ENCODE assay signal across 23 cellular contexts in genomic region chr11:19101803-19102520, GRCh38. TPM values are rescaled to one million over a fixed set of nuclear protein-coding genes. Genes with fewer than 3 reads are reported as not detected.
DNase-seq lines count a peak whose midpoint lies in the region; ATAC-seq and TF ChIP-seq lines count a peak whose summit lies in the region.
"Had no signal": no experiment of that assay in that cellular context is flagged by ENCODE, and none has a peak within 500 bp of the region (broad histone marks: within the 10 kb centered on the region; RNA-seq: fewer than 3 reads in every experiment).

No MANE protein-coding gene starts in this region.

- no peak overlapping the region for H3K27ac ChIP-seq in HEK293 (ENCODE audit: extremely low read depth, low read depth, low read length)
- H3K27ac ChIP-seq in SJCRH30: peak overlapping the region; percentile 53
- peak overlapping the region; percentile 74 to 80 for H3K27ac ChIP-seq in mucosa of rectum (ENCODE audit: low read depth in 2 of 2, low read length in 2 of 2)
- H3K27ac ChIP-seq: ascending aorta, heart left ventricle, thoracic aorta had no signal

- no peak overlapping the region for H3K27ac Mint-ChIP-seq in activated naive CD4-positive, alpha-beta T cell treated with anti-CD3 and anti-CD28 coated beads for 36 hours
- H3K27ac Mint-ChIP-seq: activated B cell treated with CpG ODN at 0.5 μM for 24 hours; activated CD8-positive, alpha-beta memory T cell treated with anti-CD3 and anti-CD28 coated beads, Interleukin-2, amount 10 ng/mL, durations not matched to agents 7 days and 5 days; B cell had no signal

- H3K9me3 Mint-ChIP-seq in activated naive CD4-positive, alpha-beta T cell treated with anti-CD3 and anti-CD28 coated beads for 36 hours: peaks cover 6% of the 10 kb centered on the region

- H3K4me1 ChIP-seq in HEK293 (ENCODE audit: control insufficient read depth, insufficient read depth, low read length) (0 out of 2 replicates have a peak, but pooled peaks cover 3% of the 10 kb centered on the region), SJCRH30 (peaks cover 21% of the 10 kb centered on the region), mucosa of rectum (ENCODE audit: control insufficient read depth in 2 of 2, insufficient read depth in 2 of 2, low read length in 2 of 2) (peaks cover 16 to 18% of the 10 kb centered on the region in 2 donors)
- H3K4me1 ChIP-seq: ascending aorta, heart left ventricle had no signal

- intact Hi-C loops in activated naive CD4-positive, alpha-beta T cell treated with anti-CD3 and anti-CD28 coated beads for 36 hours (cut with micrococcal nuclease): no loop called here

- no peak overlapping the region for H3K4me3 Mint-ChIP-seq in activated naive CD4-positive, alpha-beta T cell treated with anti-CD3 and anti-CD28 coated beads for 36 hours
- H3K4me3 Mint-ChIP-seq: activated B cell treated with CpG ODN at 0.5 μM for 24 hours; activated CD8-positive, alpha-beta memory T cell treated with anti-CD3 and anti-CD28 coated beads, Interleukin-2, amount 10 ng/mL, durations not matched to agents 7 days and 5 days; B cell had no signal

- DNase-seq in NCI-H2107 (lab: John Stamatoyannopoulos, UW) (peak; percentile 36), SJCRH30 (peak; percentile 52 to 83), GDM1 (lab: John Stamatoyannopoulos, UW) (no peak), foreskin fibroblast (no peak)
- no peak for DNase-seq in activated naive CD4-positive, alpha-beta T cell treated with anti-CD3 and anti-CD28 coated beads for 36 hours
- DNase-seq: activated B cell treated with CpG ODN at 0.5 μM for 24 hours; activated CD8-positive, alpha-beta memory T cell treated with anti-CD3 and anti-CD28 coated beads, Interleukin-2, amount 10 ng/mL, durations not matched to agents 7 days and 5 days; activated gamma-delta T cell treated with Interleukin-2 at 50 U/mL for 16 hours; cortex of kidney; erythroblast; heart left ventricle; islet precursor cell; NCI-H226; right cardiac atrium; RPMI8226; stimulated activated CD4-positive, alpha-beta T cell treated with anti-CD3 and anti-CD28 coated beads, Interleukin-4, amount 100 ng/mL, for 1 hour; stimulated activated CD8-positive, alpha-beta memory T cell treated with anti-CD3 and anti-CD28 coated beads, Interleukin-4, amount 100 ng/mL, for 48 hours had no signal

- H3K9ac ChIP-seq in mucosa of rectum (ENCODE audit: low read depth in 1 of 2, low read length in 2 of 2): no peak overlapping the region

- TF ChIP-seq CTCF in HEK293 (tag by site-specific recombination; IDR thresholded peaks at IDR 0.05) (no peak), foreskin fibroblast (IDR thresholded peaks at IDR 0.05; ENCODE audit: low read depth, low read length) (no peak)

- no peak overlapping the region for H3K4me3 ChIP-seq in HEK293 (ENCODE audit: low read depth, low read length)
- peak overlapping the region; percentile 6 for H3K4me3 ChIP-seq in SJCRH30
- peak overlapping the region in 1 of 2 donors; percentile 45 for H3K4me3 ChIP-seq in mucosa of rectum (ENCODE audit: low read length in 2 of 2)
- no peak overlapping the region for H3K4me3 ChIP-seq in foreskin fibroblast (ENCODE audit: low read depth in 1 of 2, low read length in 2 of 2)
- H3K4me3 ChIP-seq: ascending aorta, heart left ventricle, thoracic aorta had no signal

- no peaks in the 10 kb centered on the region for H3K36me3 Mint-ChIP-seq in activated naive CD4-positive, alpha-beta T cell treated with anti-CD3 and anti-CD28 coated beads for 36 hours (ENCODE audit: low read depth)
- H3K36me3 Mint-ChIP-seq: activated CD8-positive, alpha-beta memory T cell treated with anti-CD3 and anti-CD28 coated beads, Interleukin-2, amount 10 ng/mL, durations not matched to agents 7 days and 5 days had no signal

- H3K9me3 ChIP-seq in HEK293 (ENCODE audit: control insufficient read depth, insufficient read depth, low read depth, low read length) (no peaks in the 10 kb centered on the region), SJCRH30 (replicated peaks) (no peaks in the 10 kb centered on the region), mucosa of rectum (ENCODE audit: control insufficient read depth in 2 of 2, low read length in 2 of 2) (no peaks in the 10 kb centered on the region)
- H3K9me3 ChIP-seq: ascending aorta, thoracic aorta had no signal

- H3K36me3 ChIP-seq in HEK293 (ENCODE audit: control insufficient read depth in 2 of 2, insufficient read depth in 1 of 2, low read length in 2 of 2) (no peaks in the 10 kb centered on the region), SJCRH30 (no peaks in the 10 kb centered on the region), mucosa of rectum (ENCODE audit: control insufficient read depth in 2 of 2, insufficient read depth in 2 of 2, low read length in 2 of 2) (no peaks in the 10 kb centered on the region)
- H3K36me3 ChIP-seq: ascending aorta, heart left ventricle, thoracic aorta had no signal

- H3K27me3 ChIP-seq in SJCRH30 (no peaks in the 10 kb centered on the region), mucosa of rectum (ENCODE audit: control insufficient read depth in 2 of 2, insufficient read depth in 2 of 2, low read length in 2 of 2) (no peaks in the 10 kb centered on the region)
- H3K27me3 ChIP-seq: ascending aorta had no signal

- ATAC-seq in GM18505 (IDR thresholded peaks at IDR 0.05; ENCODE audit: unreplicated experiment): no peak
- ATAC-seq: activated CD8-positive, alpha-beta memory T cell treated with anti-CD3 and anti-CD28 coated beads, Interleukin-2, amount 10 ng/mL, durations not matched to agents 7 days and 5 days; heart left ventricle; right cardiac atrium had no signal

- POLR2A ChIA-PET in HEK293 (lab: Yijun Ruan, JAX): no interaction called here

- no peak for TF ChIP-seq POLR2A in GM18505 (IDR thresholded peaks at IDR 0.05; ENCODE audit: borderline replicate concordance, extremely low read depth, insufficient read depth, insufficient read length)

- CTCF ChIA-PET in HEK293 (lab: Yijun Ruan, JAX): interaction anchor here (0.6 to 1.3 kb wide), 4 partner anchors 22 to 692 kb away, joined by 3 to 8 read pairs (median 4); no protein-coding TSS in a partner anchor
- CTCF ChIA-PET in activated naive CD4-positive, alpha-beta T cell treated with anti-CD3 and anti-CD28 coated beads for 36 hours (lab: Charles Lee): interaction anchor here (0.6 to 0.8 kb wide), 3 partner anchors 25 to 171 kb away, joined by 3 read pairs; no protein-coding TSS in a partner anchor

- no peaks in the 10 kb centered on the region for H3K4me1 Mint-ChIP-seq in activated naive CD4-positive, alpha-beta T cell treated with anti-CD3 and anti-CD28 coated beads for 36 hours (ENCODE audit: low read depth)
- H3K4me1 Mint-ChIP-seq: activated B cell treated with CpG ODN at 0.5 μM for 24 hours; activated CD8-positive, alpha-beta memory T cell treated with anti-CD3 and anti-CD28 coated beads, Interleukin-2, amount 10 ng/mL, durations not matched to agents 7 days and 5 days; B cell had no signal

- peaks cover 8% of the 10 kb centered on the region for H3K27me3 Mint-ChIP-seq in activated naive CD4-positive, alpha-beta T cell treated with anti-CD3 and anti-CD28 coated beads for 36 hours (ENCODE audit: low read depth)

TF ChIP-seq in HEK293, 187 proteins besides CTCF, POLR2A, EP300 and RAD21 (continues in another document):
- TF ChIP-seq SCRT2 (tag by site-specific recombination; IDR thresholded peaks at IDR 0.05) (peak; percentile 88), ZNF596 (tag by site-specific recombination; IDR thresholded peaks at IDR 0.05) (no peak), ZFP37 (tag by site-specific recombination; IDR thresholded peaks at IDR 0.05) (no peak), ZNF701 (tag by site-specific recombination; IDR thresholded peaks at IDR 0.05) (no peak), GLIS1 (tag by site-specific recombination; IDR thresholded peaks at IDR 0.05) (no peak), ZNF629 (tag by site-specific recombination; IDR thresholded peaks at IDR 0.05) (peak; percentile 41; the same call in 1 of the 2 replicates), MEIS1 (CRISPR knock-in tag; IDR thresholded peaks at IDR 0.05; ENCODE audit: borderline replicate concordance) (0 out of 2 replicates have a peak, but pooled peaks have one; percentile 38), ZNF654 (tag by site-specific recombination; IDR thresholded peaks at IDR 0.05; ENCODE audit: low read depth) (no peak), OVOL3 (tag by site-specific recombination; IDR thresholded peaks at IDR 0.05) (no peak), SP3 (tag by site-specific recombination; IDR thresholded peaks at IDR 0.05) (no peak), ZNF362 (tag by site-specific recombination; IDR thresholded peaks at IDR 0.05) (0 out of 2 replicates have a peak, but pooled peaks have one; percentile 58)
- TF ChIP-seq, protein P1, sequence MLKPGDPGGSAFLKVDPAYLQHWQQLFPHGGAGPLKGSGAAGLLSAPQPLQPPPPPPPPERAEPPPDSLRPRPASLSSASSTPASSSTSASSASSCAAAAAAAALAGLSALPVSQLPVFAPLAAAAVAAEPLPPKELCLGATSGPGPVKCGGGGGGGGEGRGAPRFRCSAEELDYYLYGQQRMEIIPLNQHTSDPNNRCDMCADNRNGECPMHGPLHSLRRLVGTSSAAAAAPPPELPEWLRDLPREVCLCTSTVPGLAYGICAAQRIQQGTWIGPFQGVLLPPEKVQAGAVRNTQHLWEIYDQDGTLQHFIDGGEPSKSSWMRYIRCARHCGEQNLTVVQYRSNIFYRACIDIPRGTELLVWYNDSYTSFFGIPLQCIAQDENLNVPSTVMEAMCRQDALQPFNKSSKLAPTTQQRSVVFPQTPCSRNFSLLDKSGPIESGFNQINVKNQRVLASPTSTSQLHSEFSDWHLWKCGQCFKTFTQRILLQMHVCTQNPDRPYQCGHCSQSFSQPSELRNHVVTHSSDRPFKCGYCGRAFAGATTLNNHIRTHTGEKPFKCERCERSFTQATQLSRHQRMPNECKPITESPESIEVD (tag by site-specific recombination; IDR thresholded peaks at IDR 0.05): peak; percentile 23; the same call in 1 of the 2 replicates

RNA-seq across cellular contexts. Expression of gene ZDHHC13, which starts 15.0 kb away (rescaled TPM):
- total RNA-seq in SJCRH30 (2014; rRNA removed; shearing (Covaris generic)): 40.0 and 46.8 TPM in 2 replicates
- 10 to 100 TPM; 20.9 to 25.1 TPM for total RNA-seq in activated naive CD4-positive, alpha-beta T cell treated with anti-CD3 and anti-CD28 coated beads for 36 hours

RNA-seq across cellular contexts. Expression of gene MRGPRX2, which starts 41.4 kb away (rescaled TPM):
- not detected in 2 replicates for total RNA-seq in SJCRH30 (2014; rRNA removed; shearing (Covaris generic))
- not detected for total RNA-seq in activated naive CD4-positive, alpha-beta T cell treated with anti-CD3 and anti-CD28 coated beads for 36 hours
- total RNA-seq: activated B cell treated with CpG ODN at 0.5 μM for 24 hours; activated CD8-positive, alpha-beta memory T cell treated with anti-CD3 and anti-CD28 coated beads, Interleukin-2, amount 10 ng/mL, durations not matched to agents 7 days and 5 days; ascending aorta; B cell; right cardiac atrium had no signal

Comparison
In these comparisons a context has a peak if more than half of its experiments do, and no peak if none do; other contexts are left out.
1. DNase-seq: peak in NCI-H2107 (single experiment) and SJCRH30 (2 of 2); none in GDM1 (single experiment), foreskin fibroblast (0 of 2) and activated naive CD4-positive, alpha-beta T cell treated with anti-CD3 and anti-CD28 coated beads for 36 hours (single experiment).